Comparison of ENCODE assay signal across 19 cellular contexts in the genomic region with DNA sequence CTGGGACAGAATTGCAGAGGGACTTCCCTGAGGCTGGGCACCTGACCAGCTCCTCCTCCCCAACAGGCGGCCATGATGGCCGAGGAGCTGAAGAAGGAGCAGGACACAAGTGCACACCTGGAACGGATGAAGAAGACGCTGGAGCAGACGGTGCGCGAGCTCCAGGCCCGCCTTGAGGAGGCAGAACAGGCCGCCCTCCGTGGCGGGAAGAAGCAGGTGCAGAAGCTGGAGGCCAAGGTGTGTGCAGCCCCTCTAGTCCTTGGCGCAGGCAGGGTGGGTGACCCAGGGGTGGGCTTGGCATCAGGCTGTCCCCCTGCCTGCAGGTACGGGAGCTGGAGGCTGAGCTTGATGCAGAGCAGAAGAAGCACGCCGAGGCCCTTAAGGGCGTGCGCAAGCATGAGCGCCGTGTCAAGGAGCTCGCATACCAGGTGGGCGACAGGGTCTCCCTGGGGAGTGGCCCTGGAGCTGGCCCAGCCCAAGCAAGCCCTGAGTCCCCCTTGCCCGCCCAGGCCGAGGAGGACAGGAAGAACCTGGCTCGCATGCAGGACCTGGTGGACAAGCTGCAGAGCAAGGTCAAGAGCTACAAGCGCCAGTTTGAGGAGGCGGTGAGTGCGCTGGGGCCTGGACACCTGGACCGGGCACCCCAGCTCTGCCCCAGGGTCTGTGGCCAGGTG.
"Had no signal": no experiment of that assay in that cellular context is flagged by ENCODE, and none has a peak within 500 bp of the region (broad histone marks: within the 10 kb centered on the region; RNA-seq: fewer than 3 reads in every experiment).

No MANE protein-coding gene starts in this region.

- H3K27me3 Mint-ChIP-seq: activated naive CD8-positive, alpha-beta T cell; brain had no signal

- H3K9me3 ChIP-seq: left lung, tibial nerve, uterus had no signal

- H3K27me3 ChIP-seq: left lung, tibial nerve, uterus had no signal

- H3K36me3 ChIP-seq: uterus had no signal

- H3K27ac Mint-ChIP-seq: activated naive CD8-positive, alpha-beta T cell; nephron progenitor cell had no signal

- DNase-seq: activated CD4-positive, alpha-beta T cell treated with anti-CD3 and anti-CD28 coated beads, Interleukin-2, amount 50 U/mL, for 1 hour; activated CD8-positive, alpha-beta memory T cell treated with anti-CD3 and anti-CD28 coated beads for 24 hours; amniotic stem cell; cerebellar nuclear complex; dermis blood vessel endothelial cell; foreskin melanocyte; head of caudate nucleus; mesenchymal stem cell; nephron progenitor cell; stimulated activated CD4-positive, alpha-beta T cell treated with anti-CD3 and anti-CD28 coated beads, Interleukin-4, amount 100 ng/mL, for 1 hour; stimulated activated naive CD4-positive, alpha-beta T cell treated with Interleukin-2 at 50 U/mL for 16 hours; substantia nigra; SW 1271; uterus had no signal

- H3K27ac ChIP-seq: epithelial cell of prostate, left lung, tibial nerve, uterus had no signal

- H3K4me1 ChIP-seq: left lung, uterus had no signal

- H3K4me3 Mint-ChIP-seq: activated naive CD8-positive, alpha-beta T cell; brain; nephron progenitor cell had no signal

- ATAC-seq: left lung had no signal

- H3K4me3 ChIP-seq: left lung, tibial nerve, uterus had no signal

- H3K4me1 Mint-ChIP-seq: brain, nephron progenitor cell had no signal

- H3K9me3 Mint-ChIP-seq: brain, nephron progenitor cell had no signal
